Comparison of ENCODE assay signal across 1 cellular context in the genomic region with DNA sequence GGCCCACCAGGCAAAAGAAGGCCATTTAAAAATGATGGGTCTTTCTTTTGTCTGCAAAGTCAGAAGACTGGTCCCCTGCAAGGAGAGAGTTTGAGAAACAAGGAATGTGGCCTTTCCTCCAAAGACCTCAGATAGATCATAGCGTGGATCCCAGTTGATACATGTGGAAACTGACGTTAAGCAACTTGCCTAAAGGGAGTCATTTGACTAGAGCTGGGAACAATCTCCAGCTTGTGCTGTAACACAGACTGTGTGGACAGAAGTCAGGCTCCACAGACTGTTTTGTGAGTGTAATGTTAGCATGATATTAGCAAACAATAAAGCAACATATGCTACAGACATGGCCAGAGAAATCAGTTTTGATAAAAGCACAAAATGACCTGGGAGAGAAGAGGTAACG.
TF ChIP-seq lines count a peak whose summit lies in the region.

No MANE protein-coding gene starts in this region.

TF ChIP-seq in GM12878, 131 proteins besides CTCF, POLR2A, EP300 and RAD21 (continued from another document):
- TF ChIP-seq NFXL1 (IDR thresholded peaks at IDR 0.05; ENCODE audit: borderline replicate concordance), result no peak
- no peak for TF ChIP-seq HCFC1 (IDR thresholded peaks at IDR 0.05; ENCODE audit: low read length)
- no peak for TF ChIP-seq PRDM15 (CRISPR knock-in tag; IDR thresholded peaks at IDR 0.05)
- TF ChIP-seq NFYA (IDR thresholded peaks at IDR 0.05; ENCODE audit: borderline replicate concordance, low read depth, low read length), result no peak
- no peak for TF ChIP-seq HDGF (IDR thresholded peaks at IDR 0.05)
